In the genomic region with DNA sequence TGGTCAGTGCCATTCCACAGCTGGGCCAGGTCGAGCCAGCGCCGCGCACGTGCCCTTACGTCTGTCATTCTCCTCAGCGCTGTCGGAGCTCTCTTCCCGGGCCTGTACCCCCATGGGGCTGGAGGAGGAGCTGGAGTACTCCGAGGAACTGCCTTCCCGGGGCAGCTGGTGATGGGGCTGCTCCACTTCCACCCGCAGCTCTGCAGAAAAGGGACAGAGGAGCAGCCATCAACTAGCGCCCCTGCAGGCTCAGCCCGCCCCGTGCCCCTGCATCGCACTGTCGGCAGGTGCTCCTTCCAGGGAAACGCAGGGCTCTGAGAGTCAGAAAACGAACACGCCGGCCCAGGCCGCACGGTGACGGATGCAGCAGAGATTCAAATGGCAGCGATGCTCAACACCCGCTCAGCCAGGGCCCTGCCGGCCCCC, we compare ENCODE assay signal across 28 cellular contexts.
"Had no signal": no experiment of that assay in that cellular context is flagged by ENCODE, and none has a peak within 500 bp of the region (broad histone marks: within the 10 kb centered on the region; RNA-seq: fewer than 3 reads in every experiment).

No MANE protein-coding gene starts in this region.

- H3K27me3 Mint-ChIP-seq: activated CD8-positive, alpha-beta memory T cell treated with anti-CD3 and anti-CD28 coated beads, Interleukin-2, amount 10 ng/mL, durations not matched to agents 7 days and 5 days; activated naive CD8-positive, alpha-beta T cell treated with anti-CD3 and anti-CD28 coated beads, Interleukin-2, amount 50 U/mL, for 24 hours; activated T-cell treated with anti-CD3 and anti-CD28 coated beads, Interleukin-2, amount 50 U/mL, for 24 hours; brain; central memory CD8-positive, alpha-beta T cell had no signal

- H3K27ac Mint-ChIP-seq: activated CD8-positive, alpha-beta memory T cell treated with anti-CD3 and anti-CD28 coated beads, Interleukin-2, amount 10 ng/mL, durations not matched to agents 7 days and 5 days; activated naive CD8-positive, alpha-beta T cell treated with anti-CD3 and anti-CD28 coated beads, Interleukin-2, amount 50 U/mL, for 24 hours; activated T-helper 1 cell treated with anti-CD3 and anti-CD28 coated beads, Interleukin-12 subunit alpha, Interleukin-12 subunit beta, Interleukin-2, Interleukin-4 antibody, amounts not matched to agents 30 ng/mL and 10 ng/mL and 1 ng/mL, durations not matched to agents 14 hours and 24 hours and 36 hours; T-helper 1 cell treated with Interleukin-12 subunit alpha and Interleukin-12 subunit beta and Interleukin-4 antibody, amounts not matched to agents 30 μg/mL and 1 μg/mL, for 36 hours had no signal

- H3K4me3 Mint-ChIP-seq: activated CD8-positive, alpha-beta memory T cell treated with anti-CD3 and anti-CD28 coated beads, Interleukin-2, amount 10 ng/mL, durations not matched to agents 7 days and 5 days; activated naive CD8-positive, alpha-beta T cell treated with anti-CD3 and anti-CD28 coated beads, Interleukin-2, amount 50 U/mL, for 24 hours; activated T-cell treated with anti-CD3 and anti-CD28 coated beads, Interleukin-2, amount 50 U/mL, for 24 hours; activated T-helper 1 cell treated with anti-CD3 and anti-CD28 coated beads, Interleukin-12 subunit alpha, Interleukin-12 subunit beta, Interleukin-2, Interleukin-4 antibody, amounts not matched to agents 30 ng/mL and 10 ng/mL and 1 ng/mL, durations not matched to agents 14 hours and 24 hours and 36 hours; brain; central memory CD8-positive, alpha-beta T cell; T-helper 1 cell treated with Interleukin-12 subunit alpha and Interleukin-12 subunit beta and Interleukin-4 antibody, amounts not matched to agents 30 μg/mL and 1 μg/mL, for 36 hours had no signal

- DNase-seq: activated CD4-positive, alpha-beta T cell treated with anti-CD3 and anti-CD28 coated beads for 4 hours; activated CD4-positive, alpha-beta T cell treated with anti-CD3 and anti-CD28 coated beads, Interleukin-2, amount 50 U/mL, for 48 hours; activated CD8-positive, alpha-beta memory T cell treated with anti-CD3 and anti-CD28 coated beads, Interleukin-2, amount 10 ng/mL, durations not matched to agents 7 days and 5 days; activated effector memory CD4-positive, alpha-beta T cell treated with anti-CD3 and anti-CD28 coated beads, Interleukin-2, amount 50 U/mL, for 16 hours; activated naive CD4-positive, alpha-beta T cell treated with Interleukin-2 at 50 U/mL for 16 hours; activated naive CD8-positive, alpha-beta T cell treated with anti-CD3 and anti-CD28 coated beads, Interleukin-2, amount 50 U/mL, for 24 hours; activated T-cell treated with anti-CD3 and anti-CD28 coated beads, Interleukin-2, amount 50 U/mL, for 24 hours; amniotic stem cell; MG63; MV-4-11; NCI-H1092 treated with DMSO at 0.1 percent for 48 hours; NCI-H1417 treated with DMSO at 0.1 percent for 48 hours; NCI-H1694; NCI-H2029; NCI-H2107; NCI-H2171 treated with DMSO at 0.1 percent for 48 hours; NCI-H226; NCI-H510A; NCI-H526 treated with DMSO at 0.1 percent for 48 hours; NCI-H82; SHP77 had no signal

- H3K9me3 Mint-ChIP-seq: activated naive CD4-positive, alpha-beta T cell treated with anti-CD3 and anti-CD28 coated beads, Interleukin-2, amount 50 U/mL, for 72 hours; activated naive CD8-positive, alpha-beta T cell treated with anti-CD3 and anti-CD28 coated beads, Interleukin-2, amount 50 U/mL, for 24 hours; activated T-cell treated with anti-CD3 and anti-CD28 coated beads, Interleukin-2, amount 50 U/mL, for 24 hours; activated T-helper 1 cell treated with anti-CD3 and anti-CD28 coated beads, Interleukin-12 subunit alpha, Interleukin-12 subunit beta, Interleukin-2, Interleukin-4 antibody, amounts not matched to agents 30 ng/mL and 10 ng/mL and 1 ng/mL, durations not matched to agents 14 hours and 24 hours and 36 hours; brain; central memory CD8-positive, alpha-beta T cell; T-helper 1 cell treated with Interleukin-12 subunit alpha and Interleukin-12 subunit beta and Interleukin-4 antibody, amounts not matched to agents 30 μg/mL and 1 μg/mL, for 36 hours had no signal

- ATAC-seq: activated CD4-positive, CD25-positive, alpha-beta regulatory T cell treated with anti-CD3 and anti-CD28 coated beads, Interleukin-2, amount 50 U/mL, for 24 hours; activated CD8-positive, alpha-beta memory T cell treated with anti-CD3 and anti-CD28 coated beads, Interleukin-2, amount 10 ng/mL, durations not matched to agents 7 days and 5 days; activated naive CD4-positive, alpha-beta T cell treated with anti-CD3 and anti-CD28 coated beads, Interleukin-2, amount 50 U/mL, for 72 hours; activated naive CD8-positive, alpha-beta T cell treated with anti-CD3 and anti-CD28 coated beads, Interleukin-2, amount 50 U/mL, for 24 hours; SK-N-SH treated with all-trans-retinoic acid at 6 μM for 48 hours had no signal

- H3K4me1 Mint-ChIP-seq: activated CD8-positive, alpha-beta memory T cell treated with anti-CD3 and anti-CD28 coated beads, Interleukin-2, amount 10 ng/mL, durations not matched to agents 7 days and 5 days; activated naive CD8-positive, alpha-beta T cell treated with anti-CD3 and anti-CD28 coated beads, Interleukin-2, amount 50 U/mL, for 24 hours; brain; central memory CD8-positive, alpha-beta T cell had no signal

- H3K36me3 Mint-ChIP-seq: activated CD8-positive, alpha-beta memory T cell treated with anti-CD3 and anti-CD28 coated beads, Interleukin-2, amount 10 ng/mL, durations not matched to agents 7 days and 5 days had no signal
